8 cellular contexts compared by ENCODE assay signal in the genomic region with DNA sequence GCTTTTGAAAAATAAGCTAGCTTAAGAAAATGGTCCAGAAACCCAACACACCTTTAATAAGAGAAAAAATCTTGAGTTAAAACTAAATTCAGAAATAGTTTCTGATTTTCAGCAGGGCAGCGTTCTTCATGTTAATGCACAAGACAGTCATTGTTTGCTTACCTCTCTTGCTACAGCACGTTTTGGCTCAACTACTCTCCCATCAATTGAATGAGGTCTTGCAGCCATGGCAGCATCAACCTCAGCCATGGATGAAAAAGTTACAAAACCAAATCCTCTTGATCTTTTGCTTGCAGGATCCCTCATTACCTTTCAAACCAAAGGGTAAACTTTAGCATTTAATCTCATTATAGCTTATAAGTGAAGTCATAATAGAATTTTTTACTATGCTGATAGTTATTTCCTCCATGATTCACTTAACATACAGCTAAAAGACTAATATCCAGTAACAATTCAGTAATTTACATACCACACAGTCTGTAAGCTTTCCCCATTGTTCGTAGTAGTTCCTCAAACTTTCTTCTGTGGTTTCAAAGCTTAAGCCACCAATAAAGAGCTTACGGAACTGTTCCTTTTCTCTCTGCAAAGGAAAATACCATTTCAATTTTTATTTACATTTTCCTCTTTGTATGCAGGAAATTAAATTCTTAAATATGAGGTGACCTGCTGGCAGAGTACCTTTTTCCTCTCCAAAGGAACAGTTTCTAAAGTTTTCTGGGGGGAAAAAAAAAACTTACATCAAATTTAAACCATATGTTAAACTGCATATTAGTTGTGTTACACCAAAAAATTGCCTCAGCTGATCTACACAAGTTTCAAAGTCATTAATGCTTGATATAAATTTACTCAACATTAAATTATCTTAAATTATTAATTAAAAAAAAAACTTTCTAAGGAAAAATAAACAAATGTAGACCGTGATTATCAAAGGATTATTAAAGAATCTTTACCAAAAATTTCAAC. TPM values are rescaled to one million over a fixed set of nuclear protein-coding genes. Genes with fewer than 3 reads are reported as not detected.
DNase-seq lines count a peak whose midpoint lies in the region; ATAC-seq and TF ChIP-seq lines count a peak whose summit lies in the region.

No MANE protein-coding gene starts in this region.

- ATAC-seq in activated CD8-positive, alpha-beta T cell treated with anti-CD3 and anti-CD28 coated beads, Interleukin-2, amount 10 ng/mL, durations not matched to agents 7 days and 5 days, result no peak

- H3K27ac Mint-ChIP-seq in activated CD8-positive, alpha-beta T cell treated with anti-CD3 and anti-CD28 coated beads, Interleukin-2, amount 10 ng/mL, durations not matched to agents 7 days and 5 days, result peak overlapping the region; percentile 100

- TF ChIP-seq RAD21 in liver (IDR thresholded peaks at IDR 0.05), result no peak

- H3K27ac ChIP-seq in right atrium auricular region, result peak overlapping the region in 1 of 2 donors; percentile 100
- H3K27ac ChIP-seq in liver (ENCODE audit: low read depth in 1 of 2, low read length in 2 of 2), result no peak overlapping the region
- H3K27ac ChIP-seq in vagina, result peak overlapping the region; percentile 100

- DNase-seq in right atrium auricular region (ENCODE audit: low spot score) (no peak), cardiac septum (ENCODE audit: low spot score) (no peak), vagina (ENCODE audit: extremely low spot score in 2 of 2) (no peak), NCI-H2227 treated with DMSO at 0.1 percent for 48 hours (lab: John Stamatoyannopoulos, UW) (no peak), GM20000 (ENCODE audit: low spot score) (no peak), COLO668 (lab: John Stamatoyannopoulos, UW; ENCODE audit: unreplicated experiment) (no peak)
- no peak for DNase-seq in activated CD8-positive, alpha-beta T cell treated with anti-CD3 and anti-CD28 coated beads, Interleukin-2, amount 10 ng/mL, durations not matched to agents 7 days and 5 days

- H3K4me3 ChIP-seq in right atrium auricular region, result peak overlapping the region; percentile 82 to 98
- peak overlapping the region; percentile 30 to 99 (median 82) for H3K4me3 ChIP-seq in liver (ENCODE audit: low read depth in 1 of 3, low read length in 3 of 3)
- H3K4me3 ChIP-seq in vagina, result peak overlapping the region; percentile 81 to 98

- peaks cover 85% of the 10 kb centered on the region for H3K36me3 Mint-ChIP-seq in activated CD8-positive, alpha-beta T cell treated with anti-CD3 and anti-CD28 coated beads, Interleukin-2, amount 10 ng/mL, durations not matched to agents 7 days and 5 days (ENCODE audit: low read depth)

- H3K4me3 Mint-ChIP-seq in activated CD8-positive, alpha-beta T cell treated with anti-CD3 and anti-CD28 coated beads, Interleukin-2, amount 10 ng/mL, durations not matched to agents 7 days and 5 days, result peak overlapping the region; percentile 100

- H3K9ac ChIP-seq in liver (ENCODE audit: low read depth in 1 of 2, low read length in 2 of 2), result peak overlapping the region; percentile 99 to 100

- H3K27me3 Mint-ChIP-seq in activated CD8-positive, alpha-beta T cell treated with anti-CD3 and anti-CD28 coated beads, Interleukin-2, amount 10 ng/mL, durations not matched to agents 7 days and 5 days (ENCODE audit: low read depth), result no peaks in the 10 kb centered on the region

- no peak for TF ChIP-seq POLR2A in vagina (IDR thresholded peaks at IDR 0.05)

- CTCF ChIA-PET in activated CD8-positive, alpha-beta T cell treated with anti-CD3 and anti-CD28 coated beads, Interleukin-2, amount 10 ng/mL, durations not matched to agents 7 days and 5 days (lab: Charles Lee), result interaction anchor here (0.8 to 12.8 kb wide), 20 partner anchors 9 to 304 kb away, joined by 3 to 222 read pairs (median 6); partner anchors contain the start of gene NFE2L3

- H3K4me1 Mint-ChIP-seq in activated CD8-positive, alpha-beta T cell treated with anti-CD3 and anti-CD28 coated beads, Interleukin-2, amount 10 ng/mL, durations not matched to agents 7 days and 5 days (ENCODE audit: low read depth), result peaks cover 45% of the 10 kb centered on the region

- POLR2A ChIA-PET in activated CD8-positive, alpha-beta T cell treated with anti-CD3 and anti-CD28 coated beads, Interleukin-2, amount 10 ng/mL, durations not matched to agents 7 days and 5 days (lab: Charles Lee), result interaction anchor here (0.5 to 12.0 kb wide), 19 partner anchors 7 to 305 kb away, joined by 3 to 187 read pairs (median 5); partner anchors contain the start of gene NFE2L3

- TF ChIP-seq CTCF in right atrium auricular region (IDR thresholded peaks at IDR 0.05), result no peak
- TF ChIP-seq CTCF in liver (IDR thresholded peaks at IDR 0.05; ENCODE audit: low read depth, low read length, missing input control), result no peak
- TF ChIP-seq CTCF in vagina (IDR thresholded peaks at IDR 0.05), result no peak
- no peak for TF ChIP-seq CTCF in GM20000 (IDR thresholded peaks at IDR 0.05; ENCODE audit: extremely low read depth, missing control alignments)

- H3K4me1 ChIP-seq in right atrium auricular region (peaks cover 0 to 54% of the 10 kb centered on the region in 2 donors), liver (ENCODE audit: control insufficient read depth in 4 of 4, insufficient read depth in 4 of 4, low read length in 3 of 4) (peaks cover 9 to 48% (median 27%) of the 10 kb centered on the region in 4 donors), vagina (peaks cover 57% of the 10 kb centered on the region)

- no peaks in the 10 kb centered on the region for H3K9me3 Mint-ChIP-seq in activated CD8-positive, alpha-beta T cell treated with anti-CD3 and anti-CD28 coated beads, Interleukin-2, amount 10 ng/mL, durations not matched to agents 7 days and 5 days (ENCODE audit: insufficient read depth)

- 17% methylated on average over 5 of the region's 5 CpGs for WGBS in liver

- intact Hi-C loops in cardiac septum (cut with DNase I), result no loop called here
- intact Hi-C loops in vagina (cut with DNase I), result no loop called here

- H3K9me3 ChIP-seq in right atrium auricular region, result no peaks in the 10 kb centered on the region
- H3K9me3 ChIP-seq in liver (ENCODE audit: control insufficient read depth in 4 of 4, low read length in 3 of 4), result no peaks in the 10 kb centered on the region
- no peaks in the 10 kb centered on the region for H3K9me3 ChIP-seq in vagina

- H3K27me3 ChIP-seq in right atrium auricular region (no peaks in the 10 kb centered on the region), liver (ENCODE audit: control insufficient read depth in 4 of 4, insufficient read depth in 4 of 4, low read length in 3 of 4) (no peaks in the 10 kb centered on the region), vagina (no peaks in the 10 kb centered on the region)

- H3K36me3 ChIP-seq in right atrium auricular region (peaks cover 54% of the 10 kb centered on the region), liver (ENCODE audit: control insufficient read depth in 4 of 4, insufficient read depth in 3 of 4, low read depth in 1 of 4, low read length in 3 of 4) (peaks cover 15 to 48% (median 43%) of the 10 kb centered on the region in 4 donors), vagina (peaks cover 0 to 54% of the 10 kb centered on the region in 2 donors)

TF ChIP-seq in liver, 16 proteins besides CTCF, POLR2A, EP300 and RAD21 (continues in another document):
- TF ChIP-seq ATF3 (IDR thresholded peaks at IDR 0.05) (no peak), JUND (IDR thresholded peaks at IDR 0.05) (no peak), EGR1 (IDR thresholded peaks at IDR 0.05; ENCODE audit: low read depth in 2 of 2) (no peak), SP1 (IDR thresholded peaks at IDR 0.05) (no peak), MAX (IDR thresholded peaks at IDR 0.05) (no peak), GABPA (IDR thresholded peaks at IDR 0.05 in 1 of 2, conservative IDR thresholded peaks at IDR 0.05 in 1 of 2) (no peak), NR2F2 (IDR thresholded peaks at IDR 0.05) (no peak), FOXA2 (IDR thresholded peaks at IDR 0.05) (no peak), HNF4G (IDR thresholded peaks at IDR 0.05) (no peak), YY1 (IDR thresholded peaks at IDR 0.05) (no peak), HNF4A (conservative IDR thresholded peaks at IDR 0.05) (no peak)

RNA-seq across cellular contexts. Expression of gene HNRNPA2B1, which starts 3.1 kb away (rescaled TPM):
- total RNA-seq in right atrium auricular region (100 to 1,000 TPM; 124 to 160 TPM), cardiac septum (353 TPM), liver (100 to 1,000 TPM; 128 to 168 TPM), vagina (222 TPM)
- total RNA-seq in activated CD8-positive, alpha-beta T cell treated with anti-CD3 and anti-CD28 coated beads, Interleukin-2, amount 10 ng/mL, durations not matched to agents 7 days and 5 days, result 100 to 1,000 TPM; 882 to 899 TPM
- 100 to 1,000 TPM; 195 to 295 TPM for polyA plus RNA-seq in liver

RNA-seq across cellular contexts. Expression of gene CBX3, which starts 4.1 kb away (rescaled TPM):
- 10 to 100 TPM; 37.9 to 43.3 TPM for total RNA-seq in right atrium auricular region
- 66.8 TPM for total RNA-seq in cardiac septum
- 100 to 1,000 TPM; 254 to 269 TPM for total RNA-seq in activated CD8-positive, alpha-beta T cell treated with anti-CD3 and anti-CD28 coated beads, Interleukin-2, amount 10 ng/mL, durations not matched to agents 7 days and 5 days
- 10 to 100 TPM; 35.0 to 53.3 TPM for total RNA-seq in liver
- polyA plus RNA-seq in liver, result 10 to 100 TPM; 26.9 to 31.1 TPM
- 52.1 TPM for total RNA-seq in vagina

RNA-seq across cellular contexts. Expression of gene NFE2L3, which starts 45.4 kb away (rescaled TPM):
- total RNA-seq in right atrium auricular region, result 1 to 10 TPM in 1 of 2 donors, under 1 TPM in 1; 0.63 to 1.8 TPM
- 0.57 TPM for total RNA-seq in cardiac septum
- 10 to 100 TPM in 1 of 2 experiments, 1 to 10 TPM in 1; 9.7 to 10.4 TPM for total RNA-seq in activated CD8-positive, alpha-beta T cell treated with anti-CD3 and anti-CD28 coated beads, Interleukin-2, amount 10 ng/mL, durations not matched to agents 7 days and 5 days
- total RNA-seq in liver, result 1 to 10 TPM in 1 of 2 donors, under 1 TPM in 1; 0.92 to 1.9 TPM
- polyA plus RNA-seq in liver, result 1 to 10 TPM in 1 of 2 donors, under 1 TPM in 1; 0.32 to 1.8 TPM
- total RNA-seq in vagina, result 5.2 TPM
